Comparison of ENCODE assay signal across 12 cellular contexts in genomic region chr5:168022761-168023160, GRCh38.
A peak's percentile ranks its signal among the peaks of the same experiment; 100 is the strongest.
DNase-seq lines count a peak whose midpoint lies in the region; ATAC-seq and TF ChIP-seq lines count a peak whose summit lies in the region.
"Had no signal": no experiment of that assay in that cellular context is flagged by ENCODE, and none has a peak within 500 bp of the region (broad histone marks: within the 10 kb centered on the region; RNA-seq: fewer than 3 reads in every experiment).

No MANE protein-coding gene starts in this region.

- H3K4me3 ChIP-seq in IMR-90 (ENCODE audit: insufficient read depth, low read depth, low read length): no peak overlapping the region
- H3K4me3 ChIP-seq in heart left ventricle: no peak overlapping the region
- no peak overlapping the region for H3K4me3 ChIP-seq in hepatocyte
- H3K4me3 ChIP-seq in stomach smooth muscle (ENCODE audit: low read length in 2 of 2): peak overlapping the region; percentile 18 to 58
- no peak overlapping the region for H3K4me3 ChIP-seq in PC-9
- H3K4me3 ChIP-seq: BLaER1 had no signal

- POLR2A ChIA-PET in IMR-90 (lab: Charles Lee; ENCODE audit: unreplicated experiment) (no interaction called here), PC-9 (lab: Charles Lee; ENCODE audit: unreplicated experiment) (no interaction called here)

- H3K4ac ChIP-seq in IMR-90 (ENCODE audit: low read depth, low read length): no peak overlapping the region

- H3K23ac ChIP-seq in IMR-90 (ENCODE audit: low read depth, low read length): no peak overlapping the region

- H4K20me1 ChIP-seq in IMR-90 (ENCODE audit: insufficient read depth, low read length) (no peaks in the 10 kb centered on the region), hepatocyte (ENCODE audit: insufficient read depth, poor library complexity, severe bottlenecking) (no peaks in the 10 kb centered on the region), PC-9 (ENCODE audit: insufficient read depth) (no peaks in the 10 kb centered on the region)

- H3K14ac ChIP-seq in IMR-90 (replicated peaks; ENCODE audit: low read depth, low read length): no peak overlapping the region

- 60% methylated on average over 1 of the region's 10 CpGs; no CpG with 5 or more reads in 1 of the 2 experiments for WGBS in IMR-90 (ENCODE audit: extremely low coverage in 2 of 2, insufficient read length in 1 of 2), 2 experiments
- WGBS in heart left ventricle, 4 donors: 43 to 57% (median 53%) methylated on average over 10 of the region's 10 CpGs
- 65% methylated on average over 10 of the region's 10 CpGs for WGBS in hepatocyte (ENCODE audit: low lambda C conversion rate, missing lambda C conversion rate)

- no peak for TF ChIP-seq CTCF in IMR-90 (conservative IDR thresholded peaks at IDR 0.05; ENCODE audit: low read depth, low read length)
- no peak for TF ChIP-seq CTCF in heart left ventricle (IDR thresholded peaks at IDR 0.05)
- no peak for TF ChIP-seq CTCF in hepatocyte (IDR thresholded peaks at IDR 0.05; ENCODE audit: poor library complexity)
- no peak for TF ChIP-seq CTCF in PC-9 (conservative IDR thresholded peaks at IDR 0.05)

- no peak overlapping the region for H2BK5ac ChIP-seq in IMR-90 (ENCODE audit: low read depth, low read length, poor library complexity, severe bottlenecking)

- H4K91ac ChIP-seq in IMR-90 (ENCODE audit: insufficient read depth, low read depth, low read length): no peak overlapping the region

- H3K9ac ChIP-seq in IMR-90 (ENCODE audit: low read depth, low read length) (no peak overlapping the region), stomach smooth muscle (ENCODE audit: low read length in 2 of 2) (peak overlapping the region; percentile 36 to 44)
- H3K9ac ChIP-seq: BLaER1 had no signal

- no peak overlapping the region for H3K18ac ChIP-seq in IMR-90 (ENCODE audit: low read depth, low read length)

- no peak overlapping the region for H2AK9ac ChIP-seq in IMR-90 (replicated peaks; ENCODE audit: low read depth, low read length, poor library complexity)

- H3K4me1 ChIP-seq in IMR-90 (ENCODE audit: control insufficient read depth, insufficient read depth, low read length): no peaks in the 10 kb centered on the region
- H3K4me1 ChIP-seq in heart left ventricle: peaks cover 0 to 65% (median 14%) of the 10 kb centered on the region in 12 donors
- H3K4me1 ChIP-seq in hepatocyte (ENCODE audit: insufficient read depth): no peaks in the 10 kb centered on the region
- peaks cover 15% of the 10 kb centered on the region for H3K4me1 ChIP-seq in stomach smooth muscle (ENCODE audit: control insufficient read depth, insufficient read depth, low read length)
- no peaks in the 10 kb centered on the region for H3K4me1 ChIP-seq in PC-9 (replicated peaks; ENCODE audit: insufficient read depth)

- H3K9me3 ChIP-seq in IMR-90 (ENCODE audit: control insufficient read depth, insufficient read depth, low read length) (no peaks in the 10 kb centered on the region), heart left ventricle (no peaks in the 10 kb centered on the region), hepatocyte (ENCODE audit: low read depth) (no peaks in the 10 kb centered on the region), stomach smooth muscle (ENCODE audit: control insufficient read depth in 2 of 2, low read length in 2 of 2) (no peaks in the 10 kb centered on the region), PC-9 (ENCODE audit: insufficient read depth, low read depth) (no peaks in the 10 kb centered on the region)
- H3K9me3 ChIP-seq: BLaER1 had no signal

- H2BK20ac ChIP-seq in IMR-90 (ENCODE audit: low read depth, low read length): no peak overlapping the region

- H2BK120ac ChIP-seq in IMR-90 (ENCODE audit: low read depth, low read length): no peak overlapping the region

- intact Hi-C loops in IMR-90 (cut with micrococcal nuclease): loop anchor here (5.0 kb wide), 1 partner anchor 440 kb away; no protein-coding TSS in a partner anchor
- intact Hi-C loops in heart left ventricle (cut with DNase I): loop anchor here in 8 of 10 donors (2.0 to 10.0 kb wide), 9 partner anchors 75 to 300 kb away; no protein-coding TSS in a partner anchor
- intact Hi-C loops in PC-9 (cut with micrococcal nuclease; ENCODE audit: unreplicated experiment): no loop called here

- no peak for TF ChIP-seq RAD21 in IMR-90 (IDR thresholded peaks at IDR 0.05; ENCODE audit: low read length)

- TF ChIP-seq POLR2A in IMR-90 (IDR thresholded peaks at IDR 0.05; ENCODE audit: low read depth, low read length): no peak
- TF ChIP-seq POLR2A in heart left ventricle (IDR thresholded peaks at IDR 0.05): no peak

- H3K79me2 ChIP-seq in hepatocyte (no peaks in the 10 kb centered on the region), PC-9 (ENCODE audit: low read depth) (no peaks in the 10 kb centered on the region)

- no peak overlapping the region for H3K56ac ChIP-seq in IMR-90 (ENCODE audit: extremely low read depth, insufficient read depth, low read length)

- no peaks in the 10 kb centered on the region for H3K9me2 ChIP-seq in hepatocyte (replicated peaks; ENCODE audit: insufficient read depth)
- no peaks in the 10 kb centered on the region for H3K9me2 ChIP-seq in PC-9 (ENCODE audit: insufficient read depth)

- H2AK5ac ChIP-seq in IMR-90 (ENCODE audit: low read depth, low read length): no peak overlapping the region

- DNase-seq in IMR-90 (no peak), heart left ventricle (peak in 2 of 5 donors; percentile 47 to 51), hepatocyte (ENCODE audit: low spot score) (peak; percentile 12), nucleus accumbens (lab: John Stamatoyannopoulos, UW) (no peak), PC-9 (no peak)
- DNase-seq: CD4-positive, alpha-beta T cell; DMS79; Karpas-422; NCI-H524 treated with DMSO at 0.1 percent for 48 hours had no signal

- no peak for ATAC-seq in IMR-90 (ENCODE audit: low read depth)
- ATAC-seq in heart left ventricle: peak; percentile 70 to 79 (median 74)
- no peak for ATAC-seq in HG02798 (IDR thresholded peaks at IDR 0.05; ENCODE audit: poor library complexity, unreplicated experiment)

- H3K27ac ChIP-seq in IMR-90 (ENCODE audit: insufficient read depth, low read length) (no peak overlapping the region), heart left ventricle (peak overlapping the region in 11 of 12 donors; percentile 25 to 76 (median 67)), hepatocyte (peak overlapping the region; percentile 55), stomach smooth muscle (ENCODE audit: low read length) (peak overlapping the region; percentile 64), PC-9 (no peak overlapping the region)
- H3K27ac ChIP-seq: BLaER1 had no signal

- H4K8ac ChIP-seq in IMR-90 (ENCODE audit: low read depth in 2 of 2, low read length in 2 of 2): no peak overlapping the region

- H2BK15ac ChIP-seq in IMR-90 (ENCODE audit: low read depth, low read length): no peak overlapping the region

- dilution Hi-C loops in IMR-90 (cut with HindIII; ENCODE audit: low sequenced_read_pairs, unreplicated experiment): no loop called here

- H2AFZ ChIP-seq in IMR-90 (replicated peaks; ENCODE audit: low read length, poor library complexity) (peak overlapping the region; percentile 5), hepatocyte (no peak overlapping the region), PC-9 (no peak overlapping the region)

- H3K36me3 ChIP-seq in IMR-90 (ENCODE audit: control insufficient read depth, insufficient read depth, low read length) (no peaks in the 10 kb centered on the region), heart left ventricle (no peaks in the 10 kb centered on the region), hepatocyte (replicated peaks; ENCODE audit: insufficient read depth, low read depth) (no peaks in the 10 kb centered on the region), stomach smooth muscle (ENCODE audit: control insufficient read depth in 2 of 2, insufficient read depth in 2 of 2, low read length in 2 of 2) (no peaks in the 10 kb centered on the region), PC-9 (ENCODE audit: low read depth) (no peaks in the 10 kb centered on the region)

- H3K4me2 ChIP-seq in IMR-90 (ENCODE audit: low read depth, low read length) (no peak overlapping the region), hepatocyte (peak overlapping the region; percentile 51), PC-9 (no peak overlapping the region)
- H3K4me2 ChIP-seq: BLaER1 had no signal

- BruUV-seq in IMR-90 (replicated peaks; lab: Mats Ljungman, UMichigan): no TSS peak
- no TSS peak for BruUV-seq in PC-9 (replicated peaks; lab: Mats Ljungman, UMichigan)

- H4K5ac ChIP-seq in IMR-90 (ENCODE audit: low read depth, low read length): no peak overlapping the region

- CTCF ChIA-PET in IMR-90 (lab: Yijun Ruan, JAX): interaction anchor here (0.6 kb wide), 1 partner anchor 677 kb away, joined by 3 read pairs; no protein-coding TSS in a partner anchor
- CTCF ChIA-PET in PC-9 (lab: Charles Lee): no interaction called here

- H3K27me3 ChIP-seq in IMR-90 (ENCODE audit: control insufficient read depth, insufficient read depth, low read length) (peaks cover 20% of the 10 kb centered on the region), heart left ventricle (no peaks in the 10 kb centered on the region), hepatocyte (no peaks in the 10 kb centered on the region), stomach smooth muscle (ENCODE audit: control insufficient read depth in 1 of 2, insufficient read depth in 2 of 2, low read length in 2 of 2) (no peaks in the 10 kb centered on the region), PC-9 (ENCODE audit: insufficient read depth, low read depth) (peaks cover 78% of the 10 kb centered on the region)
- H3K27me3 ChIP-seq: BLaER1 had no signal

- in situ Hi-C loops in IMR-90 (cut with MboI; ENCODE audit: low sequenced_read_pairs): no loop called here

- no peaks in the 10 kb centered on the region for H3F3A ChIP-seq in PC-9 (ENCODE audit: insufficient read depth, low read depth)

- no peaks in the 10 kb centered on the region for H3K79me1 ChIP-seq in IMR-90 (ENCODE audit: low read depth in 1 of 2, low read length in 2 of 2)

- H3K9me1 ChIP-seq in IMR-90 (ENCODE audit: insufficient read depth, low read length): no peaks in the 10 kb centered on the region

TF ChIP-seq in IMR-90, 13 proteins besides CTCF, POLR2A, EP300 and RAD21 (continues in another document):
- TF ChIP-seq CHD1 (IDR thresholded peaks at IDR 0.05; ENCODE audit: low read depth, low read length): no peak
- TF ChIP-seq USF2 (IDR thresholded peaks at IDR 0.05; ENCODE audit: low read depth, low read length): no peak
- TF ChIP-seq FOS (IDR thresholded peaks at IDR 0.05; ENCODE audit: low read depth, low read length): no peak
- TF ChIP-seq SMC3 (IDR thresholded peaks at IDR 0.05; ENCODE audit: low read depth, low read length): no peak

Comparison
In these comparisons a context has a peak if more than half of its experiments do, and no peak if none do; other contexts are left out.
1. ATAC-seq: peak in heart left ventricle (4 of 4); none in IMR-90 (single experiment) and HG02798 (single experiment).
2. H3K27ac ChIP-seq: peak in heart left ventricle (11 of 12), hepatocyte (single experiment) and stomach smooth muscle (single experiment); none in IMR-90 (single experiment) and PC-9 (single experiment).
3. H3K4me3 ChIP-seq: peak in stomach smooth muscle (2 of 2); none in IMR-90 (single experiment), heart left ventricle (0 of 12), hepatocyte (single experiment) and PC-9 (single experiment).